In the genomic region with DNA sequence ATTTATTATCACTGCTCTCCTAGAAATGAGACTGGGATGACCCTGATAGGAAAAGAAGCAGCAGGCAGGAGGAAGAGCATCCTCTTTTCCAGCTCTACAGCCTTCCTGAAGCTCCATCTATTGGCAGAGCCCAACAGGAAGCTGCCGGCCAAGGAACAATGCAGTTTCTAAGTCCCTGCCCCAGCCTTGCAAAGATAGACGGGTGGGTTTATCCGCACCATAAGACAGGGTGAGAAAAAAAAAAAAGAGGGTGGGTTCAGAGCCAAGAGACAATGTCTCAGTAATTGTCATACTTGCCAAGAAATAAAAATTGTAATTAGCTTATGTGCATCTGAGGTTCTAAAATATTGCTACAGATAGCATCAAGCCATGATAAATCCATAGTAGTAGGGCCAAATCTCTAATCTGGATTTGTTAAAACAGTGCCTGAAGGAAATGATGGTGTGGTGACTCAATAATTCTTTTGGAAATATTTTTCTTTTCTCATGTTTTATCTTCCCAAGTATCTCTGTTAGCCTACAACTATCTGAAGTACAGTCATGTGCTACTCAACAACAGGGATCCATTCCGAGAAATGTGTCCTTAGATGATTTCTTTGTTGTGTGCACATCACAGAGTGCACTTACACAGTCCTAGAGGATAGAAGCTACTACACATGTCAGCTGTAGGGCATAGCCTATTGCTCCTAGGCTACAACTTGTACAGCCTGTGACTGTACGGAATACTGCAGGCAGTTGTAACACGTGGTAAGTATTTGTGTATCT, we compare ENCODE assay signal across 19 cellular contexts.
DNase-seq lines count a peak whose midpoint lies in the region; ATAC-seq, FAIRE-seq and TF ChIP-seq lines count a peak whose summit lies in the region.
"Had no signal": no experiment of that assay in that cellular context is flagged by ENCODE, and none has a peak within 500 bp of the region (broad histone marks: within the 10 kb centered on the region; RNA-seq: fewer than 3 reads in every experiment).

No MANE protein-coding gene starts in this region.

- no peak for TF ChIP-seq POLR2A in HepG2 (IDR thresholded peaks at IDR 0.05; ENCODE audit: insufficient read depth in 1 of 2, low read depth in 2 of 2, low read length in 2 of 2)

- H3K18ac ChIP-seq in trophoblast cell (ENCODE audit: low read length): no peak overlapping the region

- H3K27me3 ChIP-seq in trophoblast cell (ENCODE audit: insufficient read depth, low read length) (no peaks in the 10 kb centered on the region), PC-9 (ENCODE audit: insufficient read depth, low read depth) (no peaks in the 10 kb centered on the region), HepG2 (ENCODE audit: control insufficient read depth in 1 of 2, insufficient read depth in 2 of 2, low read length in 2 of 2) (no peaks in the 10 kb centered on the region)
- H3K27me3 ChIP-seq: adrenal gland had no signal

- no peak overlapping the region for H2BK120ac ChIP-seq in trophoblast cell (ENCODE audit: insufficient read depth, low read length, poor library complexity)

- no peak overlapping the region for H2BK5ac ChIP-seq in trophoblast cell (ENCODE audit: low read depth, low read length, poor library complexity)

- H3K79me2 ChIP-seq in trophoblast cell (ENCODE audit: control insufficient read depth, insufficient read depth, low read length, poor library complexity): no peaks in the 10 kb centered on the region
- no peaks in the 10 kb centered on the region for H3K79me2 ChIP-seq in PC-9 (ENCODE audit: low read depth)
- H3K79me2 ChIP-seq in HepG2 (ENCODE audit: insufficient read depth, low read length): no peaks in the 10 kb centered on the region

- no peaks in the 10 kb centered on the region for H3F3A ChIP-seq in PC-9 (ENCODE audit: insufficient read depth, low read depth)

- peak; percentile 68 for DNase-seq in EL
- DNase-seq in fibroblast of mammary gland (ENCODE audit: low read depth): peak; percentile 97
- peak; percentile 57 to 72 for DNase-seq in trophoblast cell
- DNase-seq in NCI-H510A (lab: John Stamatoyannopoulos, UW): no peak
- no peak for DNase-seq in PC-9
- no peak for DNase-seq in HepG2 (ENCODE audit: low spot score)
- DNase-seq: activated CD8-positive, alpha-beta T cell treated with anti-CD3 and anti-CD28 coated beads, Interleukin-2, amount 10 ng/mL, durations not matched to agents 7 days and 5 days; adrenal gland; CD4-positive, alpha-beta T cell; DMS79 treated with DMSO at 0.1 percent for 48 hours; naive thymus-derived CD4-positive, alpha-beta T cell; NCI-H2081; NCI-H526 treated with DMSO at 0.1 percent for 48 hours; T-cell; WERI-Rb-1 had no signal

- in situ Hi-C loops in HepG2 (cut with HindIII; ENCODE audit: extremely low pct_ligation_motif_present, low pct_unique_long_range_greater_than_20kb): no loop called here

- no peaks in the 10 kb centered on the region for H4K20me1 ChIP-seq in PC-9 (ENCODE audit: insufficient read depth)
- H4K20me1 ChIP-seq in HepG2 (ENCODE audit: insufficient read depth, low read length): no peaks in the 10 kb centered on the region

- H3K36me3 ChIP-seq in trophoblast cell (ENCODE audit: control insufficient read depth in 1 of 2, insufficient read depth in 2 of 2, low read length in 2 of 2) (no peaks in the 10 kb centered on the region), PC-9 (ENCODE audit: low read depth) (no peaks in the 10 kb centered on the region), HepG2 (replicated peaks in 1 of 2; ENCODE audit: control insufficient read depth in 1 of 2, insufficient read depth in 2 of 2, low read length in 2 of 2) (no peaks in the 10 kb centered on the region)
- H3K36me3 ChIP-seq: adrenal gland, prostate gland, WERI-Rb-1 had no signal

- no peak for FAIRE-seq in HepG2 (lab: Jason Lieb, UNC)
- FAIRE-seq: RCC 7860 had no signal

- BruUV-seq in PC-9 (replicated peaks; lab: Mats Ljungman, UMichigan) (no TSS peak), HepG2 (replicated peaks; lab: Mats Ljungman, UMichigan) (no TSS peak)

- H3K23ac ChIP-seq in trophoblast cell (ENCODE audit: low read length): no peak overlapping the region

- H3K9ac ChIP-seq in trophoblast cell (ENCODE audit: low read length) (no peak overlapping the region), HepG2 (ENCODE audit: insufficient read depth, low read depth, low read length) (no peak overlapping the region)

- POLR2A ChIA-PET in PC-9 (lab: Charles Lee; ENCODE audit: unreplicated experiment): no interaction called here
- POLR2A ChIA-PET in HepG2 (lab: Yijun Ruan, JAX): no interaction called here

- no peak overlapping the region for H3K4me3 ChIP-seq in fibroblast of mammary gland (ENCODE audit: control insufficient read depth, low read depth, low read length)
- no peak overlapping the region for H3K4me3 ChIP-seq in trophoblast cell (ENCODE audit: low read depth, low read length)
- no peak overlapping the region for H3K4me3 ChIP-seq in PC-9
- H3K4me3 ChIP-seq in HepG2 (replicated peaks in 1 of 3; ENCODE audit: insufficient read depth in 1 of 3, low read depth in 2 of 3, low read length in 3 of 3): no peak overlapping the region
- H3K4me3 ChIP-seq: adrenal gland, prostate gland had no signal

- H2AK5ac ChIP-seq in trophoblast cell (ENCODE audit: low read length): no peak overlapping the region

- TF ChIP-seq CTCF in fibroblast of mammary gland (conservative IDR thresholded peaks at IDR 0.05; ENCODE audit: control insufficient read depth, insufficient read depth, low read depth, low read length) (peak; percentile 22), PC-9 (conservative IDR thresholded peaks at IDR 0.05) (no peak), HepG2 (CRISPR knock-in tag; IDR thresholded peaks at IDR 0.05) (no peak)

- intact Hi-C loops in PC-9 (cut with micrococcal nuclease; ENCODE audit: unreplicated experiment): no loop called here
- intact Hi-C loops in HepG2 (cut with micrococcal nuclease; ENCODE audit: unreplicated experiment): no loop called here

- H3K4me1 ChIP-seq in trophoblast cell (ENCODE audit: control insufficient read depth in 1 of 2, insufficient read depth in 2 of 2, low read length in 2 of 2): no peaks in the 10 kb centered on the region
- H3K4me1 ChIP-seq in PC-9 (replicated peaks; ENCODE audit: insufficient read depth): peaks cover 7% of the 10 kb centered on the region; the same call in 1 of the 2 replicates
- H3K4me1 ChIP-seq in HepG2 (ENCODE audit: insufficient read depth, low read length): no peaks in the 10 kb centered on the region
- H3K4me1 ChIP-seq: prostate gland had no signal

- WGBS in trophoblast cell (ENCODE audit: extremely low coverage, insufficient coverage, insufficient read length): no CpG with 5 or more reads among the region's 6 CpGs
- WGBS in HepG2 (ENCODE audit: low lambda C conversion rate): 23% methylated on average over 6 of the region's 6 CpGs

- no peak overlapping the region for H2BK12ac ChIP-seq in trophoblast cell (ENCODE audit: low read length)

- H3K79me1 ChIP-seq in trophoblast cell (ENCODE audit: low read length): peaks cover 2% of the 10 kb centered on the region

- CTCF ChIA-PET in PC-9 (lab: Charles Lee) (no interaction called here), HepG2 (lab: Yijun Ruan, JAX; ENCODE audit: low intra/inter-chr PET ratio, low total read pairs) (no interaction called here)

- H3K4ac ChIP-seq in trophoblast cell (ENCODE audit: low read depth, low read length): no peak overlapping the region

- H3K9me3 ChIP-seq in trophoblast cell (ENCODE audit: insufficient read depth, low read depth, low read length) (no peaks in the 10 kb centered on the region), PC-9 (ENCODE audit: insufficient read depth, low read depth) (peaks cover 10% of the 10 kb centered on the region; the same call in 1 of the 2 replicates), HepG2 (ENCODE audit: low read length) (no peaks in the 10 kb centered on the region)
- H3K9me3 ChIP-seq: adrenal gland, prostate gland had no signal

- TF ChIP-seq RAD21 in HepG2 (CRISPR knock-in tag; IDR thresholded peaks at IDR 0.05): no peak

- TF ChIP-seq EP300 in HepG2 (IDR thresholded peaks at IDR 0.05; ENCODE audit: low read depth in 2 of 2, low read length in 2 of 2) (no peak), HepG2 (CRISPR knock-in tag; IDR thresholded peaks at IDR 0.05; ENCODE audit: borderline replicate concordance) (no peak)

- H2AFZ ChIP-seq in trophoblast cell (ENCODE audit: insufficient read depth, low read length, poor library complexity) (no peak overlapping the region), PC-9 (no peak overlapping the region), HepG2 (ENCODE audit: low read length) (no peak overlapping the region)

- 0 out of 2 replicates have a peak, but pooled peaks cover 7% of the 10 kb centered on the region for H3K9me2 ChIP-seq in PC-9 (ENCODE audit: insufficient read depth)

- H4K8ac ChIP-seq in trophoblast cell (ENCODE audit: low read depth, low read length): no peak overlapping the region

- H4K91ac ChIP-seq in trophoblast cell (ENCODE audit: low read depth, low read length): no peak overlapping the region

- no peak overlapping the region for H3K14ac ChIP-seq in trophoblast cell (ENCODE audit: low read length)

- no peak overlapping the region for H4K12ac ChIP-seq in trophoblast cell (ENCODE audit: low read depth, low read length)

- H3K4me2 ChIP-seq in trophoblast cell (ENCODE audit: low read length) (no peak overlapping the region), PC-9 (no peak overlapping the region), HepG2 (ENCODE audit: low read depth, low read length) (no peak overlapping the region)

- ATAC-seq in HepG2: no peak
- ATAC-seq: activated CD8-positive, alpha-beta T cell treated with anti-CD3 and anti-CD28 coated beads, Interleukin-2, amount 10 ng/mL, durations not matched to agents 7 days and 5 days; esophagus mucosa; naive thymus-derived CD4-positive, alpha-beta T cell; T-cell had no signal

- H3K27ac ChIP-seq in trophoblast cell (ENCODE audit: low read depth, low read length) (no peak overlapping the region), PC-9 (no peak overlapping the region), HepG2 (ENCODE audit: extremely low read length, insufficient read depth, low read length) (no peak overlapping the region)
- H3K27ac ChIP-seq: adrenal gland, prostate gland, WERI-Rb-1 had no signal

TF ChIP-seq in PFSK-1, 5 proteins besides CTCF, POLR2A, EP300 and RAD21:
- 0 out of 2 replicates have a peak, but pooled peaks have one; percentile 25 for TF ChIP-seq TAF1 (IDR thresholded peaks at IDR 0.05; ENCODE audit: borderline replicate concordance, insufficient read depth, low read length)
- TF ChIP-seq FOXP2 (optimal IDR thresholded peaks at IDR 0.05; ENCODE audit: borderline replicate concordance, extremely low read depth, extremely low read length, insufficient read depth): no peak
TF ChIP-seq in PFSK-1: peak in this region for 1.

TF ChIP-seq in HepG2, 621 proteins besides CTCF, POLR2A, EP300 and RAD21 (continues in another document):
- no peak for TF ChIP-seq TOE1 (CRISPR knock-in tag; IDR thresholded peaks at IDR 0.05)
- no peak for TF ChIP-seq ZBTB38 (CRISPR knock-in tag; IDR thresholded peaks at IDR 0.05)
- no peak for TF ChIP-seq MTF1 (CRISPR knock-in tag; IDR thresholded peaks at IDR 0.05)
- TF ChIP-seq ZNF660 (CRISPR knock-in tag; IDR thresholded peaks at IDR 0.05; ENCODE audit: borderline replicate concordance, low read depth): no peak
- TF ChIP-seq ZNF605 (CRISPR knock-in tag; IDR thresholded peaks at IDR 0.05): no peak
- no peak for TF ChIP-seq FLYWCH1 (CRISPR knock-in tag; IDR thresholded peaks at IDR 0.05)
- no peak for TF ChIP-seq ZNF549 (CRISPR knock-in tag; IDR thresholded peaks at IDR 0.05)
- no peak for TF ChIP-seq IRX3 (CRISPR knock-in tag; IDR thresholded peaks at IDR 0.05; ENCODE audit: borderline replicate concordance, low read depth)

Comparison
In these comparisons a context has a peak if more than half of its experiments do, and no peak if none do; other contexts are left out.
1. DNase-seq: peak in EL (single experiment), fibroblast of mammary gland (single experiment) and trophoblast cell (2 of 2); none in NCI-H510A (single experiment), PC-9 (0 of 2) and HepG2 (single experiment).